ENCODE assay signal across 1 cellular context in the genomic region with DNA sequence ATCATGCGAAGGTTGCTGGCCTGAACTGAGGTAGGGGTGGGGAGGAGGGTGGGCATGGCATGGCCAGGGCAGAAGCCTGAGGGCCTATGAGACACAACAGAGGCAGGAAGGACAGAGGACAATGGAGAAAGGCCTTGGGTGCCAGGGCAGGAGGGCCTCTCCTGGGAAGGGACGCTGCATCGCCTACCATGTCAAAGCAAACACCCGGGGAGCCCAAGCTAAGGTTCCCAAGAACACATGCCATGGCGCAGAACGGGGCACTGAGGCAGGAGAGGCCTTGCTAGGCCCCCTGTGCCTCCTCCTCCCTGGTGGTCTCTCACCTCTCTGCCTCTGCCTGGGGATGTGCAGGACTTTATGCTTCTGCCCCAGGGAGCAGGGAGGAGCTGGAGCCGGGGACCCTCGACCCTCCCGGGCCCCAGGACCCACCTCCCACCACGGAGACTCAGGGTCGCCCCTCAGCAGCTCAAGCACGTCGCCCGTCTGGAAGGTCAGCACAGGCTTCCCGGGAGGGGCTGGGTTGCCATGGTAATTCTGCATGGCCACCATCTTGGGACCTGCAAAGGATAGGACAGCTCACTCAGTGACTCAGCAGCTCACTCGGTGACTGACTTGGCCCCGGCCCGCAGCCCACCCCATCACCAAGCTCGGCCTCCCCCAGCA.
TF ChIP-seq lines count a peak whose summit lies in the region.

No MANE protein-coding gene starts in this region.

TF ChIP-seq in H1, 55 proteins besides CTCF, POLR2A, EP300 and RAD21 (continued from another document):
- TF ChIP-seq, protein P1, sequence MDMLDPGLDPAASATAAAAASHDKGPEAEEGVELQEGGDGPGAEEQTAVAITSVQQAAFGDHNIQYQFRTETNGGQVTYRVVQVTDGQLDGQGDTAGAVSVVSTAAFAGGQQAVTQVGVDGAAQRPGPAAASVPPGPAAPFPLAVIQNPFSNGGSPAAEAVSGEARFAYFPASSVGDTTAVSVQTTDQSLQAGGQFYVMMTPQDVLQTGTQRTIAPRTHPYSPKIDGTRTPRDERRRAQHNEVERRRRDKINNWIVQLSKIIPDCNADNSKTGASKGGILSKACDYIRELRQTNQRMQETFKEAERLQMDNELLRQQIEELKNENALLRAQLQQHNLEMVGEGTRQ (IDR thresholded peaks at IDR 0.05; ENCODE audit: low read length) = no peak
